19 cellular contexts compared by ENCODE assay signal in genomic region chr22:44462246-44463015, GRCh38. TPM values are rescaled to one million over a fixed set of nuclear protein-coding genes. Genes with fewer than 3 reads are reported as not detected.
A peak's percentile ranks its signal among the peaks of the same experiment; 100 is the strongest.
DNase-seq lines count a peak whose midpoint lies in the region; ATAC-seq and TF ChIP-seq lines count a peak whose summit lies in the region.
"Had no signal": no experiment of that assay in that cellular context is flagged by ENCODE, and none has a peak within 500 bp of the region (broad histone marks: within the 10 kb centered on the region; RNA-seq: fewer than 3 reads in every experiment).

No MANE protein-coding gene starts in this region.

- no peak overlapping the region for H3K4me3 ChIP-seq in right atrium auricular region
- H3K4me3 ChIP-seq in osteoblast (ENCODE audit: insufficient read depth, low read length) = no peak overlapping the region
- H3K4me3 ChIP-seq in vagina = no peak overlapping the region
- H3K4me3 ChIP-seq: BLaER1, SK-N-MC had no signal

- H3K79me2 ChIP-seq in osteoblast (ENCODE audit: insufficient read depth, low read length) = no peaks in the 10 kb centered on the region

- no peaks in the 10 kb centered on the region for H3K36me3 ChIP-seq in right atrium auricular region
- H3K36me3 ChIP-seq in osteoblast (ENCODE audit: insufficient read depth, low read length) = no peaks in the 10 kb centered on the region
- no peaks in the 10 kb centered on the region for H3K36me3 ChIP-seq in vagina
- H3K36me3 ChIP-seq: BLaER1 had no signal

- POLR2A ChIA-PET in activated CD4-positive, alpha-beta T cell treated with anti-CD3 and anti-CD28 coated beads, Interleukin-2, amount 10 ng/mL, durations not matched to agents 7 days and 5 days (lab: Charles Lee) = no interaction called here

- H3K27ac ChIP-seq in right atrium auricular region (no peak overlapping the region), osteoblast (ENCODE audit: low read depth, low read length) (no peak overlapping the region), vagina (no peak overlapping the region)
- H3K27ac ChIP-seq: BLaER1, SK-N-MC had no signal

- no peak for TF ChIP-seq CTCF in right atrium auricular region (IDR thresholded peaks at IDR 0.05)
- TF ChIP-seq CTCF in osteoblast (IDR thresholded peaks at IDR 0.05; ENCODE audit: extremely low read depth, low read depth, low read length) = no peak
- no peak for TF ChIP-seq CTCF in vagina (IDR thresholded peaks at IDR 0.05)

- peaks cover 12% of the 10 kb centered on the region for H3K36me3 Mint-ChIP-seq in activated CD4-positive, alpha-beta T cell treated with anti-CD3 and anti-CD28 coated beads, Interleukin-2, amount 10 ng/mL, durations not matched to agents 7 days and 5 days (ENCODE audit: low read depth)

- H3K4me1 ChIP-seq in right atrium auricular region = no peaks in the 10 kb centered on the region
- no peaks in the 10 kb centered on the region for H3K4me1 ChIP-seq in osteoblast (ENCODE audit: insufficient read depth, low read length)
- H3K4me1 ChIP-seq in vagina = no peaks in the 10 kb centered on the region

- H2AFZ ChIP-seq in osteoblast (ENCODE audit: low read length) = no peak overlapping the region

- DNase-seq in right atrium auricular region (ENCODE audit: low spot score) (peak; percentile 42), left cardiac atrium (no peak), osteoblast (ENCODE audit: insufficient read length, low spot score, missing footprints) (peak; percentile 10), vagina (ENCODE audit: extremely low spot score in 2 of 2) (peak; percentile 43 to 47), CD1c-positive myeloid dendritic cell (ENCODE audit: extremely low spot score) (no peak)
- peak; percentile 20 for DNase-seq in activated CD8-positive, alpha-beta memory T cell treated with anti-CD3 and anti-CD28 coated beads, Interleukin-2, amount 50 U/mL, for 48 hours
- no peak for DNase-seq in activated CD4-positive, alpha-beta T cell treated with anti-CD3 and anti-CD28 coated beads, Interleukin-2, amount 10 ng/mL, durations not matched to agents 7 days and 5 days
- DNase-seq: DMS53, H9, KBM-7, NCI-H1105 treated with DMSO at 0.1 percent for 48 hours, NCI-H2029, NCI-H446 treated with DMSO at 0.1 percent for 48 hours, NCI-H748 treated with DMSO at 0.1 percent for 48 hours, SIG-M5 had no signal

- intact Hi-C loops in left cardiac atrium (cut with DNase I) (no loop called here), vagina (cut with DNase I) (no loop called here)

- no peaks in the 10 kb centered on the region for H4K20me1 ChIP-seq in osteoblast (ENCODE audit: insufficient read depth, low read length)
- H4K20me1 ChIP-seq: BLaER1 had no signal

- H3K27me3 Mint-ChIP-seq in activated CD4-positive, alpha-beta T cell treated with anti-CD3 and anti-CD28 coated beads, Interleukin-2, amount 10 ng/mL, durations not matched to agents 7 days and 5 days = peaks cover 9% of the 10 kb centered on the region
- H3K27me3 Mint-ChIP-seq: CD4-positive, alpha-beta T cell had no signal

- H3K9me3 ChIP-seq in right atrium auricular region (no peaks in the 10 kb centered on the region), osteoblast (ENCODE audit: low read depth, low read length) (no peaks in the 10 kb centered on the region), vagina (no peaks in the 10 kb centered on the region)

- ATAC-seq in left cardiac atrium = no peak
- ATAC-seq in GM18909 (IDR thresholded peaks at IDR 0.05; ENCODE audit: poor library complexity, unreplicated experiment) = no peak

- H3K4me3 Mint-ChIP-seq in activated CD4-positive, alpha-beta T cell treated with anti-CD3 and anti-CD28 coated beads, Interleukin-2, amount 10 ng/mL, durations not matched to agents 7 days and 5 days = no peak overlapping the region
- H3K4me3 Mint-ChIP-seq: CD4-positive, alpha-beta T cell; H9 had no signal

- H3K9me3 Mint-ChIP-seq in activated CD4-positive, alpha-beta T cell treated with anti-CD3 and anti-CD28 coated beads, Interleukin-2, amount 10 ng/mL, durations not matched to agents 7 days and 5 days = peaks cover 13% of the 10 kb centered on the region

- H3K4me1 Mint-ChIP-seq in activated CD4-positive, alpha-beta T cell treated with anti-CD3 and anti-CD28 coated beads, Interleukin-2, amount 10 ng/mL, durations not matched to agents 7 days and 5 days = peaks cover 38% of the 10 kb centered on the region

- CTCF ChIA-PET in activated CD4-positive, alpha-beta T cell treated with anti-CD3 and anti-CD28 coated beads, Interleukin-2, amount 10 ng/mL, durations not matched to agents 7 days and 5 days (lab: Charles Lee) = no interaction called here

- H3K27ac Mint-ChIP-seq in activated CD4-positive, alpha-beta T cell treated with anti-CD3 and anti-CD28 coated beads, Interleukin-2, amount 10 ng/mL, durations not matched to agents 7 days and 5 days = no peak overlapping the region
- H3K27ac Mint-ChIP-seq: CD4-positive, alpha-beta T cell; H9 had no signal

- TF ChIP-seq POLR2A in vagina (IDR thresholded peaks at IDR 0.05) = no peak

- H3K27me3 ChIP-seq in right atrium auricular region (no peaks in the 10 kb centered on the region), osteoblast (ENCODE audit: insufficient read depth, low read length) (peaks cover 5% of the 10 kb centered on the region), vagina (no peaks in the 10 kb centered on the region)
- H3K27me3 ChIP-seq: BLaER1 had no signal

- no peak overlapping the region for H3K4me2 ChIP-seq in osteoblast (ENCODE audit: insufficient read depth, low read length)
- H3K4me2 ChIP-seq: BLaER1 had no signal

RNA-seq across cellular contexts. Expression of gene RTL6, which starts 35.6 kb away (rescaled TPM):
- total RNA-seq in right atrium auricular region = 10 to 100 TPM; 22.1 to 30.0 TPM
- 10 to 100 TPM; 22.3 to 31.5 TPM for total RNA-seq in left cardiac atrium
- 26.5 and 30.4 TPM in 2 replicates for total RNA-seq in osteoblast
- 11.0 TPM for total RNA-seq in vagina
- total RNA-seq in activated CD4-positive, alpha-beta T cell treated with anti-CD3 and anti-CD28 coated beads, Interleukin-2, amount 10 ng/mL, durations not matched to agents 7 days and 5 days = 10 to 100 TPM; 11.8 to 12.0 TPM

Comparison
In these comparisons a context has a peak if more than half of its experiments do, and no peak if none do; other contexts are left out.
1. DNase-seq: peak in right atrium auricular region (single experiment), activated CD8-positive, alpha-beta memory T cell treated with anti-CD3 and anti-CD28 coated beads, Interleukin-2, amount 50 U/mL, for 48 hours (single experiment), osteoblast (single experiment) and vagina (2 of 2); none in left cardiac atrium (single experiment), CD1c-positive myeloid dendritic cell (single experiment) and activated CD4-positive, alpha-beta T cell treated with anti-CD3 and anti-CD28 coated beads, Interleukin-2, amount 10 ng/mL, durations not matched to agents 7 days and 5 days (single experiment).